ENCODE assay signal across 1 cellular context in the genomic region with DNA sequence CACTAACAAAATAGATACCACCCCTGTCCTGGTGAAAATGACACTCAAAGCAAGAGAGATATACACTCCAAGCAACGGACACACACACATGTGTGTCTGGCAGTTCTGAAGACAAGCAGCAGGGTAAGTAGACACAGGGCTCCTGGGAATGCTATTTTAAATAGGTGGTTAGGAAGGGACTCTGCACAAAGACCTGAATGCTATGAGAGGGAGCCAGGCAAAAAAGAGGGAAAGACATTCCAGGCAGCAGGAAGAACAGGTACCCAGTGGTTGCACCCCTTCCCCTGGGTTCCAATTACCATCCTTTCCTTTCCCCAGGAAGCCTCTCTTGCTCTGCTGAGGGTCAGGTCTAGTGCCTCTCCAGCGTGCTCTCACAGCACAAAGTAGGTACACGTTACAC.
TF ChIP-seq lines count a peak whose summit lies in the region.

No MANE protein-coding gene starts in this region.

TF ChIP-seq in HepG2, 621 proteins besides CTCF, POLR2A, EP300 and RAD21:
- TF ChIP-seq ZNF773 (CRISPR knock-in tag; IDR thresholded peaks at IDR 0.05; ENCODE audit: borderline replicate concordance), result no peak
- TF ChIP-seq, protein P1, sequence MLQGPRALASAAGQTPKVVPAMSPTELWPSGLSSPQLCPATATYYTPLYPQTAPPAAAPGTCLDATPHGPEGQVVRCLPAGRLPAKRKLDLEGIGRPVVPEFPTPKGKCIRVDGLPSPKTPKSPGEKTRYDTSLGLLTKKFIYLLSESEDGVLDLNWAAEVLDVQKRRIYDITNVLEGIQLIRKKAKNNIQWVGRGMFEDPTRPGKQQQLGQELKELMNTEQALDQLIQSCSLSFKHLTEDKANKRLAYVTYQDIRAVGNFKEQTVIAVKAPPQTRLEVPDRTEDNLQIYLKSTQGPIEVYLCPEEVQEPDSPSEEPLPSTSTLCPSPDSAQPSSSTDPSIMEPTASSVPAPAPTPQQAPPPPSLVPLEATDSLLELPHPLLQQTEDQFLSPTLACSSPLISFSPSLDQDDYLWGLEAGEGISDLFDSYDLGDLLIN (CRISPR knock-in tag; IDR thresholded peaks at IDR 0.05; ENCODE audit: borderline replicate concordance), result no peak
- no peak for TF ChIP-seq ARID3A (IDR thresholded peaks at IDR 0.05; ENCODE audit: low read depth, low read length)
- TF ChIP-seq THYN1 (CRISPR knock-in tag; IDR thresholded peaks at IDR 0.05; ENCODE audit: borderline replicate concordance, low read depth), result no peak
- TF ChIP-seq ZNF770 (CRISPR knock-in tag; IDR thresholded peaks at IDR 0.05), result no peak
- no peak for TF ChIP-seq NFYB (CRISPR knock-in tag; IDR thresholded peaks at IDR 0.05)
- no peak for TF ChIP-seq ZNF652 (CRISPR knock-in tag; IDR thresholded peaks at IDR 0.05; ENCODE audit: borderline replicate concordance, low read depth)
- no peak for TF ChIP-seq ZNF235 (CRISPR knock-in tag; IDR thresholded peaks at IDR 0.05; ENCODE audit: borderline replicate concordance)
- TF ChIP-seq ZNF629 (CRISPR knock-in tag; conservative IDR thresholded peaks at IDR 0.05), result no peak
- TF ChIP-seq, protein P2, sequence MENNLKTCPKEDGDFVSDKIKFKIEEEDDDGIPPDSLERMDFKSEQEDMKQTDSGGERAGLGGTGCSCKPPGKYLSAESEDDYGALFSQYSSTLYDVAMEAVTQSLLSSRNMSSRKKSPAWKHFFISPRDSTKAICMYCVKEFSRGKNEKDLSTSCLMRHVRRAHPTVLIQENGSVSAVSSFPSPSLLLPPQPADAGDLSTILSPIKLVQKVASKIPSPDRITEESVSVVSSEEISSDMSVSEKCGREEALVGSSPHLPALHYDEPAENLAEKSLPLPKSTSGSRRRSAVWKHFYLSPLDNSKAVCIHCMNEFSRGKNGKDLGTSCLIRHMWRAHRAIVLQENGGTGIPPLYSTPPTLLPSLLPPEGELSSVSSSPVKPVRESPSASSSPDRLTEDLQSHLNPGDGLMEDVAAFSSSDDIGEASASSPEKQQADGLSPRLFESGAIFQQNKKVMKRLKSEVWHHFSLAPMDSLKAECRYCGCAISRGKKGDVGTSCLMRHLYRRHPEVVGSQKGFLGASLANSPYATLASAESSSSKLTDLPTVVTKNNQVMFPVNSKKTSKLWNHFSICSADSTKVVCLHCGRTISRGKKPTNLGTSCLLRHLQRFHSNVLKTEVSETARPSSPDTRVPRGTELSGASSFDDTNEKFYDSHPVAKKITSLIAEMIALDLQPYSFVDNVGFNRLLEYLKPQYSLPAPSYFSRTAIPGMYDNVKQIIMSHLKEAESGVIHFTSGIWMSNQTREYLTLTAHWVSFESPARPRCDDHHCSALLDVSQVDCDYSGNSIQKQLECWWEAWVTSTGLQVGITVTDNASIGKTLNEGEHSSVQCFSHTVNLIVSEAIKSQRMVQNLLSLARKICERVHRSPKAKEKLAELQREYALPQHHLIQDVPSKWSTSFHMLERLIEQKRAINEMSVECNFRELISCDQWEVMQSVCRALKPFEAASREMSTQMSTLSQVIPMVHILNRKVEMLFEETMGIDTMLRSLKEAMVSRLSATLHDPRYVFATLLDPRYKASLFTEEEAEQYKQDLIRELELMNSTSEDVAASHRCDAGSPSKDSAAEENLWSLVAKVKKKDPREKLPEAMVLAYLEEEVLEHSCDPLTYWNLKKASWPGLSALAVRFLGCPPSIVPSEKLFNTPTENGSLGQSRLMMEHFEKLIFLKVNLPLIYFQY (CRISPR knock-in tag; IDR thresholded peaks at IDR 0.05; ENCODE audit: borderline replicate concordance), result no peak
- TF ChIP-seq ZNF234 (CRISPR knock-in tag; conservative IDR thresholded peaks at IDR 0.05), result no peak
- TF ChIP-seq ARNT (IDR thresholded peaks at IDR 0.05), result no peak
- TF ChIP-seq RFX3 (CRISPR knock-in tag; IDR thresholded peaks at IDR 0.05), result no peak
- TF ChIP-seq POLR2G (IDR thresholded peaks at IDR 0.05; ENCODE audit: low read depth, low read length), result no peak
